In the genomic region with DNA sequence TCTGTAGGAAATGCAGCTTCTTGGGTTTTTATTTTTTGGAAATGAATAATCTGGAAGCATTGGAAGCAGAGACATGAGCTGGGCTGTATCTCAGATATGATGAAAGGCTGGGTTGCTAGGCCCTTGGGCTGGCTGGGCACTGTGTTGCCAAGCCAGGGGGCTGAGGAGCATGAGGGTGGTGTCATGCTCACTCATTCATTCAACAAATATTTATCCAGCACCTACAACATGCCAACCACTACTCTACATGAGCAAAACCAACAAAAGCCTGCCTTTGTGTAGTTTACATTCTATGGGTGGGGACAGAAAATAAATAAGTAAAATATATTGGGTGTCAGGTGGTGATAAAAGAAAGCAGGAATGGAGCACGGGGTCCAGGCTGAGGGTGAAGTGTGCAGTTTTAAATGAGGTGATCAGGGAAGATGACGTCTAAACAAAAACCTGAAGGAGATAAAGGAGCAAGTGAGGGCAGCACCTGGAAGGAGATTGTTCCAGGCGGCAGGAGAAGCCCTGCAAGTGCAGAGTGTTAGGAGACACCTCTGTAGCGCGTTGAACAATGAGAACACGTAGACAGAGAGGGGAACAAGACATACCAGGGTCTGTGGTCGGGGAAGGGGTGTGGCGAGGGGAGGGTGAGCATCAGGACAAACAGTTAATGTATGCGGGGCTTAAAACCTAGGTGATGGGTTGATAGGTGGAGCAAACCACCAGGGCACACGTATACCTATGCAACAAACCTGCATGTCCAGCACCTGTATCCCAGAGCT, we compare ENCODE assay signal across 14 cellular contexts. TPM values are rescaled to one million over a fixed set of nuclear protein-coding genes. Genes with fewer than 3 reads are reported as not detected.
DNase-seq lines count a peak whose midpoint lies in the region; ATAC-seq, FAIRE-seq and TF ChIP-seq lines count a peak whose summit lies in the region.
"Had no signal": no experiment of that assay in that cellular context is flagged by ENCODE, and none has a peak within 500 bp of the region (broad histone marks: within the 10 kb centered on the region; RNA-seq: fewer than 3 reads in every experiment).

No MANE protein-coding gene starts in this region.

- intact Hi-C loops in naive thymus-derived CD4-positive, alpha-beta T cell (cut with micrococcal nuclease): no loop called here

- no peak for TF ChIP-seq CTCF in bronchial epithelial cell (IDR thresholded peaks at IDR 0.05; ENCODE audit: insufficient read depth, low read length, severe bottlenecking)

- H3K36me3 Mint-ChIP-seq in CD4-positive, CD25-positive, alpha-beta regulatory T cell: peaks cover 29% of the 10 kb centered on the region
- peaks cover 0 to 32% (median 4%) of the 10 kb centered on the region in 5 donors for H3K36me3 Mint-ChIP-seq in naive thymus-derived CD4-positive, alpha-beta T cell

- peaks cover 18 to 84% (median 52%) of the 10 kb centered on the region in 4 donors for H3K4me1 Mint-ChIP-seq in CD4-positive, CD25-positive, alpha-beta regulatory T cell
- peaks cover 53 to 74% (median 65%) of the 10 kb centered on the region in 7 donors for H3K4me1 Mint-ChIP-seq in naive thymus-derived CD4-positive, alpha-beta T cell

- FAIRE-seq in bronchial epithelial cell (lab: Jason Lieb, UNC): no peak
- FAIRE-seq: HepG2 had no signal

- peak overlapping the region in 2 of 4 donors; percentile 28 to 82 for H3K4me3 Mint-ChIP-seq in CD4-positive, CD25-positive, alpha-beta regulatory T cell
- no peak overlapping the region for H3K4me3 Mint-ChIP-seq in naive thymus-derived CD4-positive, alpha-beta T cell

- no peak overlapping the region for H3K27ac ChIP-seq in CD4-positive, CD25-positive, alpha-beta regulatory T cell (ENCODE audit: insufficient read depth, low read length, poor library complexity, severe bottlenecking)
- H3K27ac ChIP-seq in naive thymus-derived CD4-positive, alpha-beta T cell (ENCODE audit: low read depth, low read length): no peak overlapping the region
- H3K27ac ChIP-seq: BLaER1 treated with 17β-estradiol and CSF1 and Interleukin-3, amounts not matched to agents 10 nM and 100 nM; left ventricle myocardium inferior had no signal

- H3K36me3 ChIP-seq in CD4-positive, CD25-positive, alpha-beta regulatory T cell (ENCODE audit: control insufficient read depth, insufficient read depth, low read length): peaks cover 27% of the 10 kb centered on the region
- peaks cover 13% of the 10 kb centered on the region for H3K36me3 ChIP-seq in bronchial epithelial cell (ENCODE audit: control insufficient read depth, insufficient read depth, low read length)
- peaks cover 0 to 34% (median 4%) of the 10 kb centered on the region in 3 experiments for H3K36me3 ChIP-seq in naive thymus-derived CD4-positive, alpha-beta T cell (ENCODE audit: control insufficient read depth in 2 of 3, insufficient read depth in 3 of 3, low read length in 3 of 3)

- no peaks in the 10 kb centered on the region for H3K27me3 Mint-ChIP-seq in CD4-positive, CD25-positive, alpha-beta regulatory T cell
- no peaks in the 10 kb centered on the region for H3K27me3 Mint-ChIP-seq in naive thymus-derived CD4-positive, alpha-beta T cell

- CTCF ChIA-PET in naive thymus-derived CD4-positive, alpha-beta T cell (lab: Charles Lee): interaction anchor here (0.7 to 1.5 kb wide), 3 partner anchors 10 to 23 kb away, joined by 3 to 4 read pairs (median 3); no protein-coding TSS in a partner anchor

- POLR2A ChIA-PET in naive thymus-derived CD4-positive, alpha-beta T cell (lab: Charles Lee): interaction anchor here (1.2 kb wide), 1 partner anchor 9 kb away, joined by 3 read pairs; no protein-coding TSS in a partner anchor

- peaks cover 0 to 2% (median 0%) of the 10 kb centered on the region in 7 donors for H3K9me3 Mint-ChIP-seq in CD4-positive, CD25-positive, alpha-beta regulatory T cell
- H3K9me3 Mint-ChIP-seq in naive thymus-derived CD4-positive, alpha-beta T cell: peaks cover 0 to 3% (median 0%) of the 10 kb centered on the region in 11 donors

- no peaks in the 10 kb centered on the region for H3K9me3 ChIP-seq in CD4-positive, CD25-positive, alpha-beta regulatory T cell (ENCODE audit: control insufficient read depth in 2 of 2, low read length in 2 of 2)
- H3K9me3 ChIP-seq in naive thymus-derived CD4-positive, alpha-beta T cell (ENCODE audit: control insufficient read depth in 2 of 3, low read length in 3 of 3): no peaks in the 10 kb centered on the region
- H3K9me3 ChIP-seq: BLaER1 treated with 17β-estradiol and CSF1 and Interleukin-3, amounts not matched to agents 10 nM and 100 nM; left ventricle myocardium inferior had no signal

- no peak overlapping the region for H3K4me3 ChIP-seq in CD4-positive, CD25-positive, alpha-beta regulatory T cell (ENCODE audit: low read depth, low read length)
- no peak overlapping the region for H3K4me3 ChIP-seq in bronchial epithelial cell (ENCODE audit: low read depth, low read length)
- no peak overlapping the region for H3K4me3 ChIP-seq in naive thymus-derived CD4-positive, alpha-beta T cell (ENCODE audit: low read length)
- H3K4me3 ChIP-seq: BLaER1 treated with 17β-estradiol and CSF1 and Interleukin-3, amounts not matched to agents 10 nM and 100 nM; left ventricle myocardium inferior had no signal

- no peaks in the 10 kb centered on the region for H3K27me3 ChIP-seq in CD4-positive, CD25-positive, alpha-beta regulatory T cell (ENCODE audit: control insufficient read depth, insufficient read depth, low read length)
- no peaks in the 10 kb centered on the region for H3K27me3 ChIP-seq in bronchial epithelial cell (ENCODE audit: control insufficient read depth, insufficient read depth, low read length)
- H3K27me3 ChIP-seq in naive thymus-derived CD4-positive, alpha-beta T cell (ENCODE audit: control insufficient read depth in 2 of 2, insufficient read depth in 2 of 2, low read length in 2 of 2): no peaks in the 10 kb centered on the region
- H3K27me3 ChIP-seq: BLaER1 treated with 17β-estradiol and CSF1 and Interleukin-3, amounts not matched to agents 10 nM and 100 nM had no signal

- H3K4me1 ChIP-seq in CD4-positive, CD25-positive, alpha-beta regulatory T cell (ENCODE audit: control insufficient read depth, insufficient read depth, low read length, poor library complexity, severe bottlenecking): peaks cover 51% of the 10 kb centered on the region
- H3K4me1 ChIP-seq in naive thymus-derived CD4-positive, alpha-beta T cell (ENCODE audit: control insufficient read depth in 2 of 2, insufficient read depth in 2 of 2, low read length in 2 of 2): peaks cover 33 to 40% of the 10 kb centered on the region in 2 donors

- H3K27ac Mint-ChIP-seq in CD4-positive, CD25-positive, alpha-beta regulatory T cell: peak overlapping the region in 2 of 3 donors; percentile 95 to 99
- peak overlapping the region; percentile 16 to 97 (median 74) for H3K27ac Mint-ChIP-seq in naive thymus-derived CD4-positive, alpha-beta T cell

- DNase-seq in CD4-positive, CD25-positive, alpha-beta regulatory T cell: no peak
- peak; percentile 76 for DNase-seq in HT-29 (ENCODE audit: low spot score)
- peak; percentile 77 for DNase-seq in bronchial epithelial cell (ENCODE audit: low read depth)
- no peak for DNase-seq in naive thymus-derived CD4-positive, alpha-beta T cell
- DNase-seq in stimulated activated naive CD4-positive, alpha-beta T cell treated with Interleukin-2 at 50 U/mL for 16 hours (lab: John Stamatoyannopoulos, UW): no peak
- no peak for DNase-seq in iPS-NIHi11 (ENCODE audit: low spot score)
- no peak for DNase-seq in H4 (ENCODE audit: low spot score)
- DNase-seq: activated T-cell treated with anti-CD3 and anti-CD28 coated beads, Interleukin-2, amount 50 U/mL, for 48 hours; left ventricle myocardium inferior; NCI-H146 had no signal

- no peak for ATAC-seq in CD4-positive, CD25-positive, alpha-beta regulatory T cell (ENCODE audit: low read depth in 2 of 2)
- ATAC-seq in naive thymus-derived CD4-positive, alpha-beta T cell: no peak
- no peak for ATAC-seq in HG02840 (IDR thresholded peaks at IDR 0.05; ENCODE audit: low FRiP score, unreplicated experiment)
- ATAC-seq: HepG2 had no signal

RNA-seq across cellular contexts. Expression of a gene that starts 10.9 kb away (rescaled TPM):
- total RNA-seq in CD4-positive, CD25-positive, alpha-beta regulatory T cell: 503 TPM
- polyA plus RNA-seq in CD4-positive, CD25-positive, alpha-beta regulatory T cell: 1,000 to 10,000 TPM in 2 of 4 donors, 100 to 1,000 TPM in 2; 723 to 1,055 (median 950) TPM
- 778 and 828 TPM in 2 replicates for total RNA-seq in HT-29 (2014; rRNA removed; shearing (Covaris generic))
- 265 and 283 TPM in 2 replicates for total RNA-seq in bronchial epithelial cell
- total RNA-seq in naive thymus-derived CD4-positive, alpha-beta T cell: 100 to 1,000 TPM; 116 to 450 (median 284) TPM
- polyA plus RNA-seq in naive thymus-derived CD4-positive, alpha-beta T cell: 100 to 1,000 TPM; 449 to 662 TPM
- total RNA-seq in H4 (2014; rRNA removed; shearing (Covaris generic)): 444 and 497 TPM in 2 replicates

RNA-seq across cellular contexts. Expression of a gene that starts 14.5 kb away (rescaled TPM):
- 7.2 TPM for total RNA-seq in CD4-positive, CD25-positive, alpha-beta regulatory T cell
- under 1 TPM in 3 of 4 donors, not detected in 1; 0.40 to 0.52 (median 0.44) TPM for polyA plus RNA-seq in CD4-positive, CD25-positive, alpha-beta regulatory T cell
- 0.76 TPM in 1 of 2 replicates, not detected in the other for total RNA-seq in HT-29 (2014; rRNA removed; shearing (Covaris generic))
- total RNA-seq in bronchial epithelial cell: 0.53 and 0.90 TPM in 2 replicates
- 1 to 10 TPM in 2 of 5 experiments, under 1 TPM in 3; 0.53 to 2.8 (median 0.92) TPM for total RNA-seq in naive thymus-derived CD4-positive, alpha-beta T cell
- polyA plus RNA-seq in naive thymus-derived CD4-positive, alpha-beta T cell: under 1 TPM; 0.17 to 0.57 TPM
- total RNA-seq in H4 (2014; rRNA removed; shearing (Covaris generic)): 0.21 and 0.62 TPM in 2 replicates
- total RNA-seq: HepG2 had no signal
- polyA plus RNA-seq: HepG2 had no signal

RNA-seq across cellular contexts. Expression of a gene that starts 31.0 kb away (rescaled TPM):
- total RNA-seq in CD4-positive, CD25-positive, alpha-beta regulatory T cell: not detected
- polyA plus RNA-seq in CD4-positive, CD25-positive, alpha-beta regulatory T cell: under 1 TPM in 1 of 4 donors, not detected in 3; 0.23 TPM
- 5.9 and 6.5 TPM in 2 replicates for total RNA-seq in HT-29 (2014; rRNA removed; shearing (Covaris generic))
- total RNA-seq in bronchial epithelial cell: 6.3 and 16.8 TPM in 2 replicates
- under 1 TPM in 1 of 5 experiments, not detected in 4; 0.12 TPM for total RNA-seq in naive thymus-derived CD4-positive, alpha-beta T cell
- polyA plus RNA-seq in naive thymus-derived CD4-positive, alpha-beta T cell: under 1 TPM in 1 of 2 donors, not detected in 1; 0.12 TPM
- total RNA-seq in H4 (2014; rRNA removed; shearing (Covaris generic)): 0.47 and 0.52 TPM in 2 replicates
- total RNA-seq: HepG2, renal cortical epithelial cell had no signal

RNA-seq across cellular contexts. Expression of a gene that starts 39.6 kb away (rescaled TPM):
- total RNA-seq in CD4-positive, CD25-positive, alpha-beta regulatory T cell: not detected
- polyA plus RNA-seq in CD4-positive, CD25-positive, alpha-beta regulatory T cell: not detected
- not detected in 2 replicates for total RNA-seq in HT-29 (2014; rRNA removed; shearing (Covaris generic))
- 10.0 and 16.6 TPM in 2 replicates for total RNA-seq in bronchial epithelial cell
- total RNA-seq in naive thymus-derived CD4-positive, alpha-beta T cell: not detected
- not detected for polyA plus RNA-seq in naive thymus-derived CD4-positive, alpha-beta T cell
- 2.2 TPM in 1 of 2 replicates, not detected in the other for total RNA-seq in H4 (2014; rRNA removed; shearing (Covaris generic))
- total RNA-seq: HepG2, left ventricle myocardium inferior, renal cortical epithelial cell had no signal

RNA-seq across cellular contexts. Expression of a gene that starts 52.0 kb away (rescaled TPM):
- not detected for total RNA-seq in CD4-positive, CD25-positive, alpha-beta regulatory T cell
- not detected for polyA plus RNA-seq in CD4-positive, CD25-positive, alpha-beta regulatory T cell
- 0.13 and 0.44 TPM in 2 replicates for total RNA-seq in HT-29 (2014; rRNA removed; shearing (Covaris generic))
- total RNA-seq in bronchial epithelial cell: not detected in 2 replicates
- not detected for total RNA-seq in naive thymus-derived CD4-positive, alpha-beta T cell
- polyA plus RNA-seq in naive thymus-derived CD4-positive, alpha-beta T cell: not detected
- total RNA-seq in H4 (2014; rRNA removed; shearing (Covaris generic)): 0.14 TPM in 1 of 2 replicates, not detected in the other
- total RNA-seq: HepG2, left ventricle myocardium inferior, renal cortical epithelial cell had no signal
- polyA plus RNA-seq: HepG2 had no signal

Comparison
In these comparisons a context has a peak if more than half of its experiments do, and no peak if none do; other contexts are left out.
1. DNase-seq: peak in HT-29 (single experiment) and bronchial epithelial cell (single experiment); none in CD4-positive, CD25-positive, alpha-beta regulatory T cell (0 of 3), naive thymus-derived CD4-positive, alpha-beta T cell (0 of 9), stimulated activated naive CD4-positive, alpha-beta T cell treated with Interleukin-2 at 50 U/mL for 16 hours (single experiment), iPS-NIHi11 (single experiment) and H4 (single experiment).